8 cellular contexts compared by ENCODE assay signal in genomic region chr5:52948418-52949076, GRCh38. TPM values are rescaled to one million over a fixed set of nuclear protein-coding genes. Genes with fewer than 3 reads are reported as not detected.
DNase-seq lines count a peak whose midpoint lies in the region; ATAC-seq, FAIRE-seq and TF ChIP-seq lines count a peak whose summit lies in the region.

No MANE protein-coding gene starts in this region.

- no TSS peak for BruUV-seq in HepG2 (replicated peaks; lab: Mats Ljungman, UMichigan)

- H3K36me3 Mint-ChIP-seq in WTC11: no peaks in the 10 kb centered on the region

- no peak overlapping the region for H3K4me3 Mint-ChIP-seq in WTC11

- no peaks in the 10 kb centered on the region for H3K9me3 ChIP-seq in HepG2 (ENCODE audit: low read length)

- no peak for TF ChIP-seq EP300 in HepG2 (IDR thresholded peaks at IDR 0.05; ENCODE audit: low read depth in 2 of 2, low read length in 2 of 2)
- TF ChIP-seq EP300 in HepG2 (CRISPR knock-in tag; IDR thresholded peaks at IDR 0.05; ENCODE audit: borderline replicate concordance): no peak

- H3K4me1 Mint-ChIP-seq in WTC11: no peaks in the 10 kb centered on the region

- 23% methylated on average over 1 of the region's 1 CpG for WGBS in HepG2 (ENCODE audit: low lambda C conversion rate)

- TF ChIP-seq POLR2A in HepG2 (IDR thresholded peaks at IDR 0.05; ENCODE audit: insufficient read depth in 1 of 2, low read depth in 2 of 2, low read length in 2 of 2): no peak

- CTCF ChIA-PET in WTC11 (lab: Charles Lee) (interaction anchor here (0.6 to 3.6 kb wide), 24 partner anchors 9 to 215 kb away, joined by 3 to 42 read pairs (median 5); partner anchors contain the start of gene MOCS2), HepG2 (lab: Yijun Ruan, JAX; ENCODE audit: low intra/inter-chr PET ratio, low total read pairs) (interaction anchor here (2.3 to 2.7 kb wide), 2 partner anchors 87 to 147 kb away, joined by 15 to 19 read pairs; no protein-coding TSS in a partner anchor)

- H3K27me3 ChIP-seq in HepG2 (ENCODE audit: control insufficient read depth in 1 of 2, insufficient read depth in 2 of 2, low read length in 2 of 2): no peaks in the 10 kb centered on the region

- H3K9me3 Mint-ChIP-seq in WTC11: no peaks in the 10 kb centered on the region

- no peak overlapping the region for H2AFZ ChIP-seq in HepG2 (ENCODE audit: low read length)

- in situ Hi-C loops in HepG2 (cut with HindIII; ENCODE audit: extremely low pct_ligation_motif_present, low pct_unique_long_range_greater_than_20kb): loop anchor here (5.0 kb wide), 2 partner anchors 39 to 149 kb away; partner anchors contain the start of gene ITGA2

- peaks cover 9% of the 10 kb centered on the region for H3K4me1 ChIP-seq in HepG2 (ENCODE audit: insufficient read depth, low read length)

- intact Hi-C loops in HepG2 (cut with micrococcal nuclease; ENCODE audit: unreplicated experiment): loop anchor here (1.0 kb wide), 4 partner anchors 9 to 148 kb away; partner anchors contain the start of gene ITGA2

- H3K27ac Mint-ChIP-seq in WTC11: no peak overlapping the region

- H3K9ac ChIP-seq in HepG2 (ENCODE audit: insufficient read depth, low read depth, low read length): no peak overlapping the region

- no peaks in the 10 kb centered on the region; a peak in 2 of 5 replicates for H3K36me3 ChIP-seq in HepG2 (replicated peaks in 1 of 2; ENCODE audit: control insufficient read depth in 1 of 2, insufficient read depth in 2 of 2, low read length in 2 of 2)

- no peak overlapping the region for H3K27ac ChIP-seq in HepG2 (ENCODE audit: extremely low read length, insufficient read depth, low read length)

- DNase-seq in AML-193 (lab: John Stamatoyannopoulos, UW): peak; percentile 79 to 81
- DNase-seq in NCI-H2171 (lab: John Stamatoyannopoulos, UW): peak; percentile 28
- peak; percentile 60 for DNase-seq in WTC11 (ENCODE audit: low spot score)
- DNase-seq in cerebellar cortex (ENCODE audit: low spot score): peak; percentile 56
- peak; percentile 82 for DNase-seq in HepG2 (ENCODE audit: low spot score)
- peak in 2 of 3 donors; percentile 16 to 21 for DNase-seq in stimulated activated CD4-positive, alpha-beta T cell treated with anti-CD3 and anti-CD28 coated beads, TNF-alpha, amount 100 ng/mL, for 1 hour (ENCODE audit: low read depth in 3 of 3, low spot score in 1 of 3)

- H3K4me3 ChIP-seq in HepG2 (replicated peaks in 1 of 3; ENCODE audit: insufficient read depth in 1 of 3, low read depth in 2 of 3, low read length in 3 of 3): no peak overlapping the region

- TF ChIP-seq CTCF in WTC11 (IDR thresholded peaks at IDR 0.05): peak; percentile 51; the same call in 1 of the 2 replicates
- peak; percentile 87 for TF ChIP-seq CTCF in HepG2 (CRISPR knock-in tag; IDR thresholded peaks at IDR 0.05)

- H3K4me2 ChIP-seq in HepG2 (ENCODE audit: low read depth, low read length): no peak overlapping the region

- POLR2A ChIA-PET in WTC11 (lab: Charles Lee) (no interaction called here), HepG2 (lab: Yijun Ruan, JAX) (interaction anchor here (1.0 to 1.8 kb wide), 4 partner anchors 8 to 147 kb away, joined by 3 to 9 read pairs (median 4); partner anchors contain the start of gene ITGA2)

- peak; percentile 76 for FAIRE-seq in HepG2 (lab: Jason Lieb, UNC)

- ATAC-seq in GM18868 (IDR thresholded peaks at IDR 0.05; ENCODE audit: unreplicated experiment): peak; percentile 99
- peak; percentile 98 for ATAC-seq in HG03066 (IDR thresholded peaks at IDR 0.05; ENCODE audit: low read depth, unreplicated experiment)
- ATAC-seq in WTC11: peak; percentile 97
- ATAC-seq in HepG2: peak; percentile 99

- no peaks in the 10 kb centered on the region for H3K79me2 ChIP-seq in HepG2 (ENCODE audit: insufficient read depth, low read length)

- H4K20me1 ChIP-seq in HepG2 (ENCODE audit: insufficient read depth, low read length): no peaks in the 10 kb centered on the region

- no peaks in the 10 kb centered on the region for H3K27me3 Mint-ChIP-seq in WTC11 (ENCODE audit: low read depth)

- TF ChIP-seq RAD21 in HepG2 (CRISPR knock-in tag; IDR thresholded peaks at IDR 0.05): peak; percentile 91

TF ChIP-seq in WTC11, 78 proteins besides CTCF, POLR2A, EP300 and RAD21 (continues in another document):
- TF ChIP-seq ZNF263 (CRISPR knock-in tag; IDR thresholded peaks at IDR 0.05; ENCODE audit: low read depth) (no peak), ZSCAN18 (CRISPR knock-in tag; IDR thresholded peaks at IDR 0.05) (no peak)

TF ChIP-seq in HepG2, 621 proteins besides CTCF, POLR2A, EP300 and RAD21 (continues in another document):
- TF ChIP-seq FLYWCH1 (CRISPR knock-in tag; IDR thresholded peaks at IDR 0.05) (no peak), ZNF331 (CRISPR knock-in tag; IDR thresholded peaks at IDR 0.05) (0 out of 2 replicates have a peak, but pooled peaks have one; percentile 21), MIXL1 (CRISPR knock-in tag; IDR thresholded peaks at IDR 0.05) (peak; percentile 68; the same call in 1 of the 2 replicates), SMC3 (IDR thresholded peaks at IDR 0.05; ENCODE audit: low read length) (peak; percentile 96), RXRB (CRISPR knock-in tag; IDR thresholded peaks at IDR 0.05; ENCODE audit: borderline replicate concordance) (peak; percentile 30; the same call in 1 of the 2 replicates), ZSCAN22 (CRISPR knock-in tag; IDR thresholded peaks at IDR 0.05) (no peak), GATAD2A (CRISPR knock-in tag; IDR thresholded peaks at IDR 0.05) (peak; percentile 55; the same call in 1 of the 2 replicates), MAFG (CRISPR knock-in tag; IDR thresholded peaks at IDR 0.05) (no peak), SMAD3 (CRISPR knock-in tag; IDR thresholded peaks at IDR 0.05) (peak; percentile 52; the same call in 1 of the 2 replicates), ZNF510 (CRISPR knock-in tag; IDR thresholded peaks at IDR 0.05; ENCODE audit: low read depth) (no peak), REXO4 (CRISPR knock-in tag; IDR thresholded peaks at IDR 0.05; ENCODE audit: borderline replicate concordance) (no peak), ZNF770 (CRISPR knock-in tag; IDR thresholded peaks at IDR 0.05) (no peak), ZNF230 (CRISPR knock-in tag; IDR thresholded peaks at IDR 0.05) (no peak), ELF1 (CRISPR knock-in tag; IDR thresholded peaks at IDR 0.05) (peak; percentile 21; the same call in 1 of the 2 replicates), IRF2 (CRISPR knock-in tag; IDR thresholded peaks at IDR 0.05) (peak; percentile 62; the same call in 1 of the 2 replicates)
- TF ChIP-seq, protein P1, sequence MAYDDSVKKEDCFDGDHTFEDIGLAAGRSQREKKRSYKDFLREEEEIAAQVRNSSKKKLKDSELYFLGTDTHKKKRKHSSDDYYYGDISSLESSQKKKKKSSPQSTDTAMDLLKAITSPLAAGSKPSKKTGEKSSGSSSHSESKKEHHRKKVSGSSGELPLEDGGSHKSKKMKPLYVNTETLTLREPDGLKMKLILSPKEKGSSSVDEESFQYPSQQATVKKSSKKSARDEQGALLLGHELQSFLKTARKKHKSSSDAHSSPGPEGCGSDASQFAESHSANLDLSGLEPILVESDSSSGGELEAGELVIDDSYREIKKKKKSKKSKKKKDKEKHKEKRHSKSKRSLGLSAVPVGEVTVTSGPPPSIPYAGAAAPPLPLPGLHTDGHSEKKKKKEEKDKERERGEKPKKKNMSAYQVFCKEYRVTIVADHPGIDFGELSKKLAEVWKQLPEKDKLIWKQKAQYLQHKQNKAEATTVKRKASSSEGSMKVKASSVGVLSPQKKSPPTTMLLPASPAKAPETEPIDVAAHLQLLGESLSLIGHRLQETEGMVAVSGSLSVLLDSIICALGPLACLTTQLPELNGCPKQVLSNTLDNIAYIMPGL (CRISPR knock-in tag; IDR thresholded peaks at IDR 0.05; ENCODE audit: borderline replicate concordance in 1 of 2, low read depth in 1 of 2): peak in 1 of 2 experiments; percentile 40; a peak in 1 of 4 replicates

RNA-seq across cellular contexts. Expression of gene ITGA2, which starts 40.6 kb away (rescaled TPM):
- total RNA-seq in WTC11 (2021) (5.3 to 5.5 TPM (median 5.5 TPM) in 3 replicates), HepG2 (2016; rRNA removed; fragmentation: Illumina TruSeq; extraction: Trizol) (10.2 and 15.8 TPM in 2 replicates)
- total RNA-seq in HepG2 (2016; cell fraction: cytosol; rRNA removed; fragmentation: Illumina TruSeq; extraction: Trizol; ENCODE audit: low read depth): 0.79 and 0.91 TPM in 2 replicates
- total RNA-seq in HepG2 (2016; cell fraction: insoluble cytoplasmic fraction; rRNA removed; fragmentation: Illumina TruSeq; extraction: Trizol): 9.7 and 15.3 TPM in 2 replicates
- total RNA-seq in HepG2 (2016; cell fraction: membrane; rRNA removed; fragmentation: Illumina TruSeq; extraction: Trizol): 2.3 and 3.0 TPM in 2 replicates
- total RNA-seq in HepG2 (2016; cell fraction: nucleus; rRNA removed; fragmentation: Illumina TruSeq; extraction: Trizol): 25.3 and 27.8 TPM in 2 replicates
- 49.3 and 58.3 TPM in 2 replicates for polyA plus RNA-seq in HepG2 (2011; rRNA removed)
- 24.9 and 38.8 TPM in 2 replicates for polyA plus RNA-seq in HepG2 (2011; cell fraction: cytosol; rRNA removed)
- 27.4 and 30.0 TPM in 2 replicates for polyA plus RNA-seq in HepG2 (2011; cell fraction: nucleus; rRNA removed)
- polyA plus RNA-seq in HepG2 (2012): 40.3 and 49.9 TPM in 2 replicates
- polyA plus RNA-seq in HepG2 (2016; cell fraction: cytosol; fragmentation: Illumina TruSeq; extraction: Trizol; ENCODE audit: low read depth): 0.17 and 0.20 TPM in 2 replicates
- 3.7 TPM in 2 replicates for polyA plus RNA-seq in HepG2 (2016; cell fraction: insoluble cytoplasmic fraction; fragmentation: Illumina TruSeq; extraction: Trizol; ENCODE audit: low read depth)
- 0.45 and 0.72 TPM in 2 replicates for polyA plus RNA-seq in HepG2 (2016; cell fraction: membrane; fragmentation: Illumina TruSeq; extraction: Trizol; ENCODE audit: low read depth)
- polyA plus RNA-seq in HepG2 (2016; cell fraction: nucleus; fragmentation: Illumina TruSeq; extraction: Trizol; ENCODE audit: insufficient read depth, low read depth): 15.1 and 16.2 TPM in 2 replicates
- 19.4 and 121 TPM in 2 replicates for polyA minus RNA-seq in HepG2 (2011; rRNA and poly(A)+ RNA removed; ENCODE audit: low replicate concordance)
- 105 and 135 TPM in 2 replicates for polyA minus RNA-seq in HepG2 (2011; cell fraction: cytosol; rRNA and poly(A)+ RNA removed)
- polyA minus RNA-seq in HepG2 (2011; cell fraction: nucleus; rRNA and poly(A)+ RNA removed): 209 and 232 TPM in 2 replicates

Comparison
In these comparisons a context has a peak if more than half of its experiments do, and no peak if none do; other contexts are left out.
1. DNase-seq: peak in every context shown above with its lines; median percentile 82 in HepG2; 80 in AML-193; 60 in WTC11; 56 in cerebellar cortex; 28 in NCI-H2171; 18 in stimulated activated CD4-positive, alpha-beta T cell treated with anti-CD3 and anti-CD28 coated beads, TNF-alpha, amount 100 ng/mL, for 1 hour.